1 cellular context compared by ENCODE assay signal in the genomic region with DNA sequence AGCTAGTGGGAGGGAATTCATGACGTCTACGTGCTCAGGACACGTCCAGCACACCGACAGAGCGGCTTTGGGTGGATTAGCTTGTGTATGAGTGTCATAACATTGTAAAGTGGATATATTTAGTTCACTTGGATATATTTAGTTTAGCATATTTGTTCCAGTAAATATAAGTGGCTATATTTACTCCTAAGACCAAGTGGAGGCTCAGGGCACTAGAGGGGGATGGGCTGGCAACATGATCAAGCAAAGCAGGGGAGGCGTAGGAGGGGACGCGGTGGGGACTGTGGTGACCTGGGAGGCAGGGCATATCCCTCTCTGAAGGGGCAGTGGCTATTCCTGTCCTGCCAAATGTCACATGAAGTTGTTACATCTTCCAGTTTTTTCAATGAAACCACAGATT.
TF ChIP-seq lines count a peak whose summit lies in the region.

No MANE protein-coding gene starts in this region.

TF ChIP-seq in GM23338, 12 proteins besides CTCF, POLR2A, EP300 and RAD21 (continued from another document):
- TF ChIP-seq ZNF462 (CRISPR knock-in tag; IDR thresholded peaks at IDR 0.05) = no peak
- TF ChIP-seq JUNB (IDR thresholded peaks at IDR 0.05; ENCODE audit: unreplicated experiment) = no peak
- no peak for TF ChIP-seq REST (IDR thresholded peaks at IDR 0.05; ENCODE audit: unreplicated experiment)
